8 cellular contexts compared by ENCODE assay signal in genomic region chr5:82164957-82165698, GRCh38.
DNase-seq lines count a peak whose midpoint lies in the region; ATAC-seq and TF ChIP-seq lines count a peak whose summit lies in the region.

No MANE protein-coding gene starts in this region.

- dilution Hi-C loops in IMR-90 (cut with HindIII; ENCODE audit: low sequenced_read_pairs, unreplicated experiment) = no loop called here

- peaks cover 5% of the 10 kb centered on the region for H3K4me1 ChIP-seq in IMR-90 (ENCODE audit: control insufficient read depth, insufficient read depth, low read length)
- peaks cover 3% of the 10 kb centered on the region for H3K4me1 ChIP-seq in mesenchymal stem cell (ENCODE audit: control insufficient read depth, insufficient read depth, low read depth, low read length)

- H3K36me3 ChIP-seq in IMR-90 (ENCODE audit: control insufficient read depth, insufficient read depth, low read length) = no peaks in the 10 kb centered on the region
- H3K36me3 ChIP-seq in mesenchymal stem cell (ENCODE audit: control insufficient read depth in 1 of 2, insufficient read depth in 2 of 2, low read depth in 1 of 2, low read length in 2 of 2) = no peaks in the 10 kb centered on the region

- CTCF ChIA-PET in IMR-90 (lab: Yijun Ruan, JAX) = interaction anchor here (0.6 to 1.7 kb wide), 20 partner anchors 10 to 740 kb away, joined by 3 to 7 read pairs (median 3); partner anchors contain the start of genes RPS23 and SSBP2

- no peaks in the 10 kb centered on the region; the same call in 1 of the 2 replicates for H4K20me1 ChIP-seq in IMR-90 (ENCODE audit: insufficient read depth, low read length)

- POLR2A ChIA-PET in IMR-90 (lab: Charles Lee; ENCODE audit: unreplicated experiment) = interaction anchor here (0.6 to 1.0 kb wide), 2 partner anchors 242 to 414 kb away, joined by 3 to 4 read pairs; partner anchors contain the start of gene SSBP2

- no peak overlapping the region for H3K56ac ChIP-seq in IMR-90 (ENCODE audit: extremely low read depth, insufficient read depth, low read length)

- H3K27me3 ChIP-seq in IMR-90 (ENCODE audit: control insufficient read depth, insufficient read depth, low read length) (no peaks in the 10 kb centered on the region), mesenchymal stem cell (ENCODE audit: control insufficient read depth in 1 of 2, insufficient read depth in 1 of 2, low read length in 2 of 2) (no peaks in the 10 kb centered on the region)

- peaks cover 3% of the 10 kb centered on the region; the same call in 1 of the 2 replicates for H3K9me1 ChIP-seq in IMR-90 (ENCODE audit: insufficient read depth, low read length)

- no peak for TF ChIP-seq RAD21 in IMR-90 (IDR thresholded peaks at IDR 0.05; ENCODE audit: low read length)

- no peak overlapping the region for H2BK15ac ChIP-seq in IMR-90 (ENCODE audit: low read depth, low read length)
- H2BK15ac ChIP-seq in mesenchymal stem cell (ENCODE audit: low read depth, poor library complexity, severe bottlenecking) = no peak overlapping the region

- H4K91ac ChIP-seq in IMR-90 (ENCODE audit: insufficient read depth, low read depth, low read length) (no peak overlapping the region), mesenchymal stem cell (ENCODE audit: low read length) (peak overlapping the region; percentile 44)

- intact Hi-C loops in IMR-90 (cut with micrococcal nuclease) = loop anchor here (5.0 kb wide), 2 partner anchors 58 to 863 kb away; partner anchors contain the start of gene ZCCHC9

- no peaks in the 10 kb centered on the region for H3K9me3 ChIP-seq in IMR-90 (ENCODE audit: control insufficient read depth, insufficient read depth, low read length)
- no peaks in the 10 kb centered on the region for H3K9me3 ChIP-seq in mesenchymal stem cell (ENCODE audit: control insufficient read depth, low read length)

- in situ Hi-C loops in IMR-90 (cut with MboI; ENCODE audit: low sequenced_read_pairs) = loop anchor here (10.0 to 25.0 kb wide), 3 partner anchors 310 to 653 kb away; partner anchors contain the start of gene SSBP2

- H3K4me2 ChIP-seq in IMR-90 (ENCODE audit: low read depth, low read length) (peak overlapping the region; percentile 33; the same call in 1 of the 2 replicates), mesenchymal stem cell (ENCODE audit: low read length, poor library complexity, severe bottlenecking) (no peak overlapping the region)

- peak; percentile 28 for DNase-seq in A172 (ENCODE audit: low spot score)
- DNase-seq in IMR-90 = peak; percentile 84
- DNase-seq in choroid plexus epithelial cell (ENCODE audit: low read depth) = peak; percentile 84
- DNase-seq in mesenchymal stem cell = peak; percentile 64
- no peak for DNase-seq in SKM-1 treated with dmso at 0.1 percent for 144 hours (lab: John Stamatoyannopoulos, UW; ENCODE audit: unreplicated experiment)

- H2AFZ ChIP-seq in IMR-90 (replicated peaks; ENCODE audit: low read length, poor library complexity) (peak overlapping the region; percentile 15), mesenchymal stem cell (ENCODE audit: low read depth, low read length) (peak overlapping the region; percentile 85)

- no peak overlapping the region for H3K4ac ChIP-seq in IMR-90 (ENCODE audit: low read depth, low read length)
- no peak overlapping the region for H3K4ac ChIP-seq in mesenchymal stem cell (ENCODE audit: low read depth in 1 of 2, low read length in 2 of 2)

- peak overlapping the region; percentile 55; the same call in 1 of the 2 replicates for H3K27ac ChIP-seq in IMR-90 (ENCODE audit: insufficient read depth, low read length)
- H3K27ac ChIP-seq in mesenchymal stem cell (ENCODE audit: low read length, poor library complexity, severe bottlenecking) = peak overlapping the region; percentile 82

- H3K9ac ChIP-seq in IMR-90 (ENCODE audit: low read depth, low read length) (no peak overlapping the region), mesenchymal stem cell (ENCODE audit: low read length) (peak overlapping the region; percentile 92)

- H2BK5ac ChIP-seq in IMR-90 (ENCODE audit: low read depth, low read length, poor library complexity, severe bottlenecking) = peak overlapping the region; percentile 55
- H2BK5ac ChIP-seq in mesenchymal stem cell (ENCODE audit: low read depth, low read length, poor library complexity, severe bottlenecking) = peak overlapping the region; percentile 90

- H3K14ac ChIP-seq in IMR-90 (replicated peaks; ENCODE audit: low read depth, low read length) (no peak overlapping the region), mesenchymal stem cell (ENCODE audit: low read length in 2 of 2) (peak overlapping the region in 1 of 2 experiments; percentile 61)

- H3K23ac ChIP-seq in IMR-90 (ENCODE audit: low read depth, low read length) = no peak overlapping the region
- no peak overlapping the region for H3K23ac ChIP-seq in mesenchymal stem cell (ENCODE audit: low read length in 2 of 2)

- H3K4me3 ChIP-seq in IMR-90 (ENCODE audit: insufficient read depth, low read depth, low read length) = no peak overlapping the region
- H3K4me3 ChIP-seq in choroid plexus epithelial cell (ENCODE audit: low read depth, low read length) = no peak overlapping the region
- H3K4me3 ChIP-seq in mesenchymal stem cell (ENCODE audit: insufficient read depth in 1 of 2, low read depth in 1 of 2, low read length in 2 of 2) = no peak overlapping the region

- TF ChIP-seq CTCF in IMR-90 (conservative IDR thresholded peaks at IDR 0.05; ENCODE audit: low read depth, low read length) (no peak), choroid plexus epithelial cell (conservative IDR thresholded peaks at IDR 0.05; ENCODE audit: low read depth, low read length) (no peak)

- no peak overlapping the region; the same call in 1 of the 2 replicates for H4K5ac ChIP-seq in IMR-90 (ENCODE audit: low read depth, low read length)

- H2BK120ac ChIP-seq in IMR-90 (ENCODE audit: low read depth, low read length) (0 out of 2 replicates have a peak overlapping the region, but pooled peaks have one; percentile 13), mesenchymal stem cell (ENCODE audit: low read depth, low read length) (no peak overlapping the region)

- no peak for TF ChIP-seq POLR2A in IMR-90 (IDR thresholded peaks at IDR 0.05; ENCODE audit: low read depth, low read length)

- no peak overlapping the region; the same call in 1 of the 2 replicates for H2AK5ac ChIP-seq in IMR-90 (ENCODE audit: low read depth, low read length)
- peak overlapping the region; percentile 54 for H2AK5ac ChIP-seq in mesenchymal stem cell (ENCODE audit: low read length, severe bottlenecking)

- 29% methylated on average over 3 of the region's 3 CpGs; no CpG with 5 or more reads in 1 of the 2 experiments for WGBS in IMR-90 (ENCODE audit: extremely low coverage in 2 of 2, insufficient read length in 1 of 2), 2 experiments
- WGBS in mesenchymal stem cell = 69% methylated on average over 3 of the region's 3 CpGs

- no TSS peak for BruUV-seq in IMR-90 (replicated peaks; lab: Mats Ljungman, UMichigan)

- H3K18ac ChIP-seq in IMR-90 (ENCODE audit: low read depth, low read length) = 0 out of 2 replicates have a peak overlapping the region, but pooled peaks have one; percentile 1
- H3K18ac ChIP-seq in mesenchymal stem cell (ENCODE audit: low read depth in 1 of 2, low read length in 2 of 2) = peak overlapping the region; percentile 87 to 92

- peak overlapping the region; percentile 44 to 82 for H2BK12ac ChIP-seq in mesenchymal stem cell (ENCODE audit: low read length in 2 of 2)

- H2AK9ac ChIP-seq in IMR-90 (replicated peaks; ENCODE audit: low read depth, low read length, poor library complexity) = no peak overlapping the region

- ATAC-seq in IMR-90 (ENCODE audit: low read depth) (peak; percentile 64), HG02884 (IDR thresholded peaks at IDR 0.05; ENCODE audit: unreplicated experiment) (no peak), GM18511 (IDR thresholded peaks at IDR 0.05; ENCODE audit: unreplicated experiment) (no peak), HG03045 (IDR thresholded peaks at IDR 0.05; ENCODE audit: unreplicated experiment) (no peak)

- peak overlapping the region; percentile 9; the same call in 1 of the 2 replicates for H2BK20ac ChIP-seq in IMR-90 (ENCODE audit: low read depth, low read length)

- H3K79me1 ChIP-seq in IMR-90 (ENCODE audit: low read depth in 1 of 2, low read length in 2 of 2) = no peaks in the 10 kb centered on the region; a peak in 1 of 4 replicates
- H3K79me1 ChIP-seq in mesenchymal stem cell (replicated peaks; ENCODE audit: low read length, poor library complexity, severe bottlenecking) = peaks cover 2% of the 10 kb centered on the region

- H4K8ac ChIP-seq in IMR-90 (ENCODE audit: low read depth in 2 of 2, low read length in 2 of 2) (peak overlapping the region in 1 of 2 experiments; percentile 6; a peak in 1 of 4 replicates), mesenchymal stem cell (ENCODE audit: low read length) (peak overlapping the region; percentile 87)

TF ChIP-seq in IMR-90, 13 proteins besides CTCF, POLR2A, EP300 and RAD21:
- TF ChIP-seq FOS (IDR thresholded peaks at IDR 0.05; ENCODE audit: low read depth, low read length) (no peak), MAFK (IDR thresholded peaks at IDR 0.05; ENCODE audit: low read depth, low read length) (peak; percentile 74), BHLHE40 (IDR thresholded peaks at IDR 0.05; ENCODE audit: low read depth, low read length) (no peak), RCOR1 (IDR thresholded peaks at IDR 0.05; ENCODE audit: insufficient replicate concordance, low read length) (no peak), CEBPB (IDR thresholded peaks at IDR 0.05; ENCODE audit: low read depth, low read length) (0 out of 2 replicates have a peak, but pooled peaks have one; percentile 29), USF2 (IDR thresholded peaks at IDR 0.05; ENCODE audit: low read depth, low read length) (no peak), ELK1 (IDR thresholded peaks at IDR 0.05; ENCODE audit: borderline replicate concordance, low read depth, low read length) (no peak)
